Comparison of ENCODE assay signal across 1 cellular context in the genomic region with DNA sequence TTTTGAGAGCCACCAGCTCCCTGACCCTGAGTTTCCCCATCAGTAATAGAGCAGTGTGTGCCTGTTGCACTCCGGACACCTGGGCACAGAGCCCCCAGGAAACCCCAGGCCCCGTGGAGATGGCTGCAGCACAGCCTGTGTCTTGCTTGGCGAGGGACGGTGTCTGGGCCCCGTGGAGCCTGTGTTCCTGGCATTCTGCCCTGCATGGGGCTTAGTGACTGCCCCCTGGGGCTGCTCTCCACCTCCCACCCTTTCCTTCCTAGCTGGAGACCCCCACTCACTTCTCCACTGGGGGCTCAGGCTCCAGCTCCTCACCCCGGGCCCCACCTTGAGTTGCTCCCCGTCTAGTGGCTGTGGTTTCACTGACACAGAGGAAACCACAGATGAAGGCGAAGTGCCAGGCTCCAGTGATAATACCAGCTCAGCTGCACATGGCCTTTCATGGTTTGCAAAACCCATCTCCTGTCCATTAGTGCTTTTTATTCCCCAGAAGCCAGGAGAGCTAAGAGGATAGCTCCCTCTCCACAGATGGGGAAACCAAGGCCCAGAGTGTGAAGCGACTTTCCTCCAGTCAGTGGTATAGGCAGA.
TF ChIP-seq lines count a peak whose summit lies in the region.

No MANE protein-coding gene starts in this region.

TF ChIP-seq in HEK293, 187 proteins besides CTCF, POLR2A, EP300 and RAD21 (continued from another document):
- TF ChIP-seq ZNF513 (tag by site-specific recombination; IDR thresholded peaks at IDR 0.05) (no peak), ZIC2 (tag by site-specific recombination; IDR thresholded peaks at IDR 0.05) (peak; percentile 88), GLIS1 (tag by site-specific recombination; IDR thresholded peaks at IDR 0.05) (peak; percentile 32; the same call in 1 of the 2 replicates), ZXDB (tag by site-specific recombination; IDR thresholded peaks at IDR 0.05) (no peak), ZNF362 (tag by site-specific recombination; IDR thresholded peaks at IDR 0.05) (no peak), ZNF155 (tag by site-specific recombination; IDR thresholded peaks at IDR 0.05) (no peak)
TF ChIP-seq in HEK293: peak in this region for 2.
